ENCODE assay signal across 8 cellular contexts in the genomic region with DNA sequence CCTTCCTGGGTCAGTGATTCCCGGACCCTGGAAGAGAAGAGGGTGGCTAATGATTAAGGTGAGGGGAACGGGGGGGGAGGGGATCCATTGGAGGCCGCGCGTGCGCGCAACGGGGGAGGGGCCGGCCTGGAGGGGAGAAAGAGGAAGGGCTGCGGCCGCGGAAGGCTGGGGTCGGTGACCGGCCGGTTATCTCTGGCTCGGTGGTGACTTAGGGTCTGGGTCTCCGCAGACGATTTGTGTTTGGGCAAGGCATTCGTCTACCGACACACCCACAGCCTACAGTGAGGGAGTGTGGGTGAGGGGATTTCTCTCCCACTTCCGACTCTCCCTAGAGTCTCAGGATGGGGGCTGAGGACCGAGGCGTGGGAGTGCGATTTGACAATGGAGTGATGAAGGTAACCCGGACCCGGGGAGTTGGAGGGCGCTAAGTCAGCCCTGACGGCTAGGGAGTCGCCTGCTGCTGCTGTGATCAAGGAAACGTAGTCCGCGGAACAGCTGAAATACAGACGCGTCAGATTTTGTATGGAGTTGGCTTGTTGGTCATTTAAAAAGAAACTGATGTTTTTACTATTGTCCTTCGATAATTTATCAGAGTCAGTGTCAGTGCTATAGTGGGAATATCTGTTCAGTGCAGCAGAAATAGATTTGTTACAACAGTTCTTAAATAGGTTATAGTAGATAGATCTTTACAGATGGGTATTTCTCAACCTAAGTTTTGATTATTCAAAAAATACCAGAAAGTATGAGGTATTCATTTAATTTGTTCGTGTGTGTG. TPM values are rescaled to one million over a fixed set of nuclear protein-coding genes. Genes with fewer than 3 reads are reported as not detected.
DNase-seq lines count a peak whose midpoint lies in the region; ATAC-seq, FAIRE-seq and TF ChIP-seq lines count a peak whose summit lies in the region.

No MANE protein-coding gene starts in this region.

- H4K20me1 ChIP-seq in KMS-11 (ENCODE audit: insufficient read depth) (peaks cover 8% of the 10 kb centered on the region; the same call in 1 of the 2 replicates), astrocyte (ENCODE audit: insufficient read depth, low read length) (peaks cover 41% of the 10 kb centered on the region), hepatocyte (ENCODE audit: insufficient read depth, poor library complexity, severe bottlenecking) (peaks cover 43% of the 10 kb centered on the region)

- H3K4me3 Mint-ChIP-seq in astrocyte (ENCODE audit: unreplicated experiment): peak overlapping the region; percentile 97

- H3K9ac ChIP-seq in KMS-11: peak overlapping the region; percentile 43; the same call in 1 of the 2 replicates
- H3K9ac ChIP-seq in astrocyte (ENCODE audit: low read length): peak overlapping the region; percentile 93

- peaks cover 9% of the 10 kb centered on the region for H3K4me1 Mint-ChIP-seq in astrocyte (ENCODE audit: low read depth, unreplicated experiment)

- H3K4me1 ChIP-seq in KMS-11 (ENCODE audit: low read depth, poor library complexity, severe bottlenecking): peaks cover 13% of the 10 kb centered on the region
- H3K4me1 ChIP-seq in astrocyte (ENCODE audit: insufficient read depth, low read length): peaks cover 7% of the 10 kb centered on the region
- H3K4me1 ChIP-seq in hepatocyte (ENCODE audit: insufficient read depth): peaks cover 9% of the 10 kb centered on the region

- H3K9me3 ChIP-seq in astrocyte (ENCODE audit: insufficient read depth, low read depth, low read length): no peaks in the 10 kb centered on the region
- H3K9me3 ChIP-seq in hepatocyte (ENCODE audit: low read depth): no peaks in the 10 kb centered on the region

- H3K27ac ChIP-seq in KMS-11 (peak overlapping the region; percentile 42), astrocyte (ENCODE audit: low read depth, low read length) (peak overlapping the region; percentile 83), hepatocyte (peak overlapping the region; percentile 94)

- H3K9me3 Mint-ChIP-seq in astrocyte (ENCODE audit: unreplicated experiment): peaks cover 2% of the 10 kb centered on the region

- peak; percentile 10 for DNase-seq in GF-D8 (lab: John Stamatoyannopoulos, UW)
- peak; percentile 36 to 53 (median 40) for DNase-seq in T-helper 1 cell
- peak; percentile 33 for DNase-seq in astrocyte (ENCODE audit: low read depth)
- DNase-seq in hepatocyte (ENCODE audit: low spot score): peak; percentile 85
- peak; percentile 49 for DNase-seq in renal cortical epithelial cell (ENCODE audit: low read depth)
- no peak for DNase-seq in cortex of kidney (lab: John Stamatoyannopoulos, UW)

- H3K4me2 ChIP-seq in KMS-11 (peak overlapping the region; percentile 52), astrocyte (ENCODE audit: low read length) (peak overlapping the region; percentile 89), hepatocyte (peak overlapping the region; percentile 81)

- H3K4me3 ChIP-seq in KMS-11 (IDR thresholded peaks at IDR 0.05; ENCODE audit: insufficient read depth, low read depth, low read length) (no peak overlapping the region), astrocyte (ENCODE audit: insufficient read depth, low read depth, low read length) (peak overlapping the region; percentile 95), hepatocyte (peak overlapping the region; percentile 59)

- H3K27ac Mint-ChIP-seq in astrocyte (ENCODE audit: unreplicated experiment): peak overlapping the region; percentile 81

- TF ChIP-seq CTCF in KMS-11 (conservative IDR thresholded peaks at IDR 0.05; ENCODE audit: low read depth, low read length) (no peak), astrocyte (IDR thresholded peaks at IDR 0.05; ENCODE audit: insufficient read depth, low read depth, low read length) (no peak), hepatocyte (IDR thresholded peaks at IDR 0.05; ENCODE audit: poor library complexity) (no peak)

- H3K36me3 ChIP-seq in KMS-11 (ENCODE audit: insufficient read depth): no peaks in the 10 kb centered on the region
- H3K36me3 ChIP-seq in astrocyte (ENCODE audit: insufficient read depth, low read length): peaks cover 3% of the 10 kb centered on the region
- no peaks in the 10 kb centered on the region for H3K36me3 ChIP-seq in hepatocyte (replicated peaks; ENCODE audit: insufficient read depth, low read depth)

- H3K79me2 ChIP-seq in KMS-11 (ENCODE audit: insufficient read depth, low read depth) (peaks cover 46% of the 10 kb centered on the region), astrocyte (ENCODE audit: insufficient read depth, low read length) (peaks cover 56% of the 10 kb centered on the region), hepatocyte (peaks cover 52% of the 10 kb centered on the region)

- no peaks in the 10 kb centered on the region for H3K27me3 ChIP-seq in KMS-11 (ENCODE audit: insufficient read depth, low read depth)
- peaks cover 5% of the 10 kb centered on the region for H3K27me3 ChIP-seq in astrocyte (ENCODE audit: insufficient read depth, low read length)
- no peaks in the 10 kb centered on the region for H3K27me3 ChIP-seq in hepatocyte

- peak; percentile 53 for ATAC-seq in GM21723 (IDR thresholded peaks at IDR 0.05; ENCODE audit: unreplicated experiment)

- no peak for FAIRE-seq in astrocyte (lab: Jason Lieb, UNC)

- no peaks in the 10 kb centered on the region for H3K9me2 ChIP-seq in hepatocyte (replicated peaks; ENCODE audit: insufficient read depth)

- under 1% methylated on average over 21 of the region's 36 CpGs for WGBS in hepatocyte (ENCODE audit: low lambda C conversion rate, missing lambda C conversion rate)

- H2AFZ ChIP-seq in KMS-11 (ENCODE audit: low read depth) (peak overlapping the region; percentile 62), astrocyte (ENCODE audit: low read depth, low read length) (peak overlapping the region; percentile 99), hepatocyte (peak overlapping the region; percentile 92)

- H3K27me3 Mint-ChIP-seq in astrocyte (ENCODE audit: low read depth, unreplicated experiment): no peaks in the 10 kb centered on the region

- peaks cover 6% of the 10 kb centered on the region for H3K36me3 Mint-ChIP-seq in astrocyte (ENCODE audit: low read depth, unreplicated experiment)

RNA-seq across cellular contexts. Expression of a gene that starts 0.7 kb away (rescaled TPM):
- 33.2 and 44.1 TPM in 2 replicates for total RNA-seq in astrocyte
- total RNA-seq in hepatocyte: 18.9 and 22.1 TPM in 2 replicates
- polyA plus RNA-seq in hepatocyte: 10.0 and 11.3 TPM in 2 replicates
- 11.3 and 39.6 TPM in 2 replicates for total RNA-seq in renal cortical epithelial cell

RNA-seq across cellular contexts. Expression of a gene that starts 54.7 kb away (rescaled TPM):
- total RNA-seq in astrocyte (52.4 and 68.2 TPM in 2 replicates), hepatocyte (70.7 and 73.0 TPM in 2 replicates), renal cortical epithelial cell (37.5 and 124 TPM in 2 replicates)
- polyA plus RNA-seq in hepatocyte: 75.0 and 85.4 TPM in 2 replicates

Comparison
In these comparisons a context has a peak if more than half of its experiments do, and no peak if none do; other contexts are left out.
1. H3K27ac ChIP-seq: peak in every context shown above with its lines; median percentile 94 in hepatocyte; 83 in astrocyte; 42 in KMS-11.